13 cellular contexts compared by ENCODE assay signal in genomic region chr3:9340450-9341009, GRCh38. TPM values are rescaled to one million over a fixed set of nuclear protein-coding genes. Genes with fewer than 3 reads are reported as not detected.
A peak's percentile ranks its signal among the peaks of the same experiment; 100 is the strongest.
DNase-seq lines count a peak whose midpoint lies in the region; ATAC-seq and TF ChIP-seq lines count a peak whose summit lies in the region.
"Had no signal": no experiment of that assay in that cellular context is flagged by ENCODE, and none has a peak within 500 bp of the region (broad histone marks: within the 10 kb centered on the region; RNA-seq: fewer than 3 reads in every experiment).

No MANE protein-coding gene starts in this region.

- ATAC-seq in HG03095 (IDR thresholded peaks at IDR 0.05; ENCODE audit: unreplicated experiment) (no peak), left ventricle myocardium superior (no peak), HG03571 (IDR thresholded peaks at IDR 0.05; ENCODE audit: unreplicated experiment) (no peak)
- ATAC-seq: naive thymus-derived CD4-positive, alpha-beta T cell had no signal

- no peak for TF ChIP-seq CTCF in choroid plexus epithelial cell (conservative IDR thresholded peaks at IDR 0.05; ENCODE audit: low read depth, low read length)

- WGBS in mesodermal cell (ENCODE audit: insufficient coverage in 2 of 2), 2 experiments = 100% methylated on average over 3 of the region's 3 CpGs; no CpG with 5 or more reads in 1 of the 2 experiments

- no peak overlapping the region for H3K27ac Mint-ChIP-seq in T-helper 2 cell treated with Interferon-gamma antibody and Interleukin-4, amounts not matched to agents 5 μg/mL and 100 μg/mL, for 36 hours
- H3K27ac Mint-ChIP-seq: T-helper 1 cell treated with Interleukin-12 subunit alpha and Interleukin-12 subunit beta and Interleukin-4 antibody, amounts not matched to agents 30 μg/mL and 1 μg/mL, for 36 hours had no signal

- H3K4me3 Mint-ChIP-seq in T-helper 2 cell treated with Interferon-gamma antibody and Interleukin-4, amounts not matched to agents 5 μg/mL and 100 μg/mL, for 36 hours = no peak overlapping the region
- H3K4me3 Mint-ChIP-seq: naive thymus-derived CD4-positive, alpha-beta T cell; T-helper 1 cell treated with Interleukin-12 subunit alpha and Interleukin-12 subunit beta and Interleukin-4 antibody, amounts not matched to agents 30 μg/mL and 1 μg/mL, for 36 hours had no signal

- intact Hi-C loops in left ventricle myocardium superior (cut with micrococcal nuclease) = no loop called here

- H3K36me3 Mint-ChIP-seq in T-helper 2 cell treated with Interferon-gamma antibody and Interleukin-4, amounts not matched to agents 5 μg/mL and 100 μg/mL, for 36 hours (ENCODE audit: low read depth) = no peaks in the 10 kb centered on the region
- H3K36me3 Mint-ChIP-seq: naive thymus-derived CD4-positive, alpha-beta T cell had no signal

- no peaks in the 10 kb centered on the region for H3K27me3 Mint-ChIP-seq in T-helper 2 cell treated with Interferon-gamma antibody and Interleukin-4, amounts not matched to agents 5 μg/mL and 100 μg/mL, for 36 hours (ENCODE audit: low read depth)

- peak; percentile 65 for DNase-seq in ACHN
- DNase-seq in MG63 = peak; percentile 20
- DNase-seq in choroid plexus epithelial cell (ENCODE audit: low read depth) = peak; percentile 46
- DNase-seq in left ventricle myocardium superior = no peak
- DNase-seq in T-helper 2 cell treated with Interferon-gamma antibody and Interleukin-4, amounts not matched to agents 5 μg/mL and 100 μg/mL, for 36 hours (ENCODE audit: low spot score) = no peak
- DNase-seq: anterior cingulate cortex; naive thymus-derived CD4-positive, alpha-beta T cell; stimulated activated CD4-positive, alpha-beta T cell treated with anti-CD3 and anti-CD28 coated beads, Interleukin-4, amount 100 ng/mL, for 24 hours had no signal

- in situ Hi-C loops in ACHN (cut with HindIII; ENCODE audit: low pct_ligation_motif_present, low pct_unique_long_range_greater_than_20kb, low sequenced_read_pairs) = no loop called here

- H3K4me1 ChIP-seq in mesodermal cell (ENCODE audit: control insufficient read depth, insufficient read depth, low read length, poor library complexity, severe bottlenecking) = peaks cover 17% of the 10 kb centered on the region

- H3K4me3 ChIP-seq in MG63 (no peak overlapping the region), choroid plexus epithelial cell (ENCODE audit: low read depth, low read length) (no peak overlapping the region), mesodermal cell (ENCODE audit: extremely low read depth, insufficient read depth, low read length, poor library complexity, severe bottlenecking) (no peak overlapping the region)
- H3K4me3 ChIP-seq: thoracic aorta had no signal

- H3K27ac ChIP-seq in mesodermal cell (ENCODE audit: low read depth, low read length, severe bottlenecking) = peak overlapping the region; percentile 75
- H3K27ac ChIP-seq: thoracic aorta had no signal

- no peaks in the 10 kb centered on the region for H3K9me3 Mint-ChIP-seq in T-helper 2 cell treated with Interferon-gamma antibody and Interleukin-4, amounts not matched to agents 5 μg/mL and 100 μg/mL, for 36 hours
- H3K9me3 Mint-ChIP-seq: naive thymus-derived CD4-positive, alpha-beta T cell; T-helper 1 cell treated with Interleukin-12 subunit alpha and Interleukin-12 subunit beta and Interleukin-4 antibody, amounts not matched to agents 30 μg/mL and 1 μg/mL, for 36 hours had no signal

- H3K36me3 ChIP-seq in MG63 (no peaks in the 10 kb centered on the region), mesodermal cell (ENCODE audit: control insufficient read depth, insufficient read depth, low read length) (no peaks in the 10 kb centered on the region)
- H3K36me3 ChIP-seq: thoracic aorta had no signal

- no peaks in the 10 kb centered on the region for H3K27me3 ChIP-seq in MG63

- no peaks in the 10 kb centered on the region for H3K4me1 Mint-ChIP-seq in T-helper 2 cell treated with Interferon-gamma antibody and Interleukin-4, amounts not matched to agents 5 μg/mL and 100 μg/mL, for 36 hours (ENCODE audit: low read depth)
- H3K4me1 Mint-ChIP-seq: naive thymus-derived CD4-positive, alpha-beta T cell had no signal

- 0 out of 2 replicates have a peak, but pooled peaks cover 2% of the 10 kb centered on the region for H3K9me3 ChIP-seq in MG63
- no peaks in the 10 kb centered on the region for H3K9me3 ChIP-seq in mesodermal cell (ENCODE audit: control insufficient read depth, low read length)
- H3K9me3 ChIP-seq: thoracic aorta had no signal

RNA-seq across cellular contexts. Expression of gene THUMPD3, which starts 22.3 kb away (rescaled TPM):
- total RNA-seq in MG63 (2014; rRNA removed; shearing (Covaris generic); ENCODE audit: low replicate concordance) = 31.3 and 101 TPM in 2 replicates
- polyA plus RNA-seq in mesodermal cell (2013, experiment 1 of 2) = 44.3 TPM
- 47.6 TPM for polyA plus RNA-seq in mesodermal cell (2013, experiment 2 of 2)
- 58.6 TPM for total RNA-seq in left ventricle myocardium superior

RNA-seq across cellular contexts. Expression of gene SETD5, which starts 56.9 kb away (rescaled TPM):
- 18.4 and 33.9 TPM in 2 replicates for total RNA-seq in MG63 (2014; rRNA removed; shearing (Covaris generic); ENCODE audit: low replicate concordance)
- 264 TPM for polyA plus RNA-seq in mesodermal cell (2013, experiment 1 of 2)
- polyA plus RNA-seq in mesodermal cell (2013, experiment 2 of 2) = 186 TPM
- 60.2 TPM for total RNA-seq in left ventricle myocardium superior

Comparison
In these comparisons a context has a peak if more than half of its experiments do, and no peak if none do; other contexts are left out.
1. DNase-seq: peak in ACHN (single experiment), MG63 (single experiment) and choroid plexus epithelial cell (single experiment); none in left ventricle myocardium superior (single experiment) and T-helper 2 cell treated with Interferon-gamma antibody and Interleukin-4, amounts not matched to agents 5 μg/mL and 100 μg/mL, for 36 hours (single experiment).